Comparison of ENCODE assay signal across 30 cellular contexts in genomic region chr15:87312221-87312620, GRCh38.
"Had no signal": no experiment of that assay in that cellular context is flagged by ENCODE, and none has a peak within 500 bp of the region (broad histone marks: within the 10 kb centered on the region; RNA-seq: fewer than 3 reads in every experiment).

No MANE protein-coding gene starts in this region.

- H3K4me1 ChIP-seq: esophagus squamous epithelium, heart right ventricle, left lung, lower lobe of right lung, parathyroid adenoma, right atrium auricular region, spleen, testis, transverse colon had no signal

- ATAC-seq: activated CD4-positive, CD25-positive, alpha-beta regulatory T cell treated with anti-CD3 and anti-CD28 coated beads, Interleukin-2, amount 50 U/mL, for 24 hours; heart right ventricle; left lung; lower lobe of right lung; stimulated activated naive CD8-positive, alpha-beta T cell treated with anti-CD3 and anti-CD28 coated beads, Interleukin-15, Interleukin-2, amounts not matched to agents 100 U/mL and 50 U/mL, for 24 hours had no signal

- H3K27ac Mint-ChIP-seq: activated CD4-positive, alpha-beta memory T cell treated with anti-CD3 and anti-CD28 coated beads, Interleukin-2, amount 10 ng/mL, durations not matched to agents 7 days and 5 days; activated CD4-positive, alpha-beta T cell treated with anti-CD3 and anti-CD28 coated beads, Interleukin-2, amount 10 ng/mL, durations not matched to agents 24 days and 14 days; activated T-cell treated with anti-CD3 and anti-CD28 coated beads, Interleukin-2, amount 50 U/mL, for 24 hours; nephron; T-helper 1 cell treated with Interleukin-12 subunit alpha and Interleukin-12 subunit beta and Interleukin-4 antibody, amounts not matched to agents 30 μg/mL and 1 μg/mL, for 36 hours had no signal

- H3K36me3 ChIP-seq: esophagus squamous epithelium, heart right ventricle, left lung, lower lobe of right lung, right atrium auricular region, spleen, transverse colon had no signal

- H3K27me3 Mint-ChIP-seq: activated CD4-positive, alpha-beta memory T cell treated with anti-CD3 and anti-CD28 coated beads, Interleukin-2, amount 10 ng/mL, durations not matched to agents 7 days and 5 days; activated CD4-positive, alpha-beta T cell treated with anti-CD3 and anti-CD28 coated beads, Interleukin-2, amount 10 ng/mL, durations not matched to agents 24 days and 14 days; activated T-cell treated with anti-CD3 and anti-CD28 coated beads, Interleukin-2, amount 50 U/mL, for 24 hours had no signal

- H3K9me3 ChIP-seq: esophagus squamous epithelium, heart right ventricle, left lung, lower lobe of right lung, right atrium auricular region, spleen, testis, transverse colon had no signal

- DNase-seq: activated CD4-positive, alpha-beta memory T cell treated with anti-CD3 and anti-CD28 coated beads, Interleukin-2, amount 10 ng/mL, durations not matched to agents 7 days and 5 days; activated CD4-positive, alpha-beta T cell treated with anti-CD3 and anti-CD28 coated beads, Interleukin-2, amount 10 ng/mL, durations not matched to agents 24 days and 14 days; activated CD8-positive, alpha-beta memory T cell treated with anti-CD3 and anti-CD28 coated beads, Interleukin-2, amount 50 U/mL, for 48 hours; activated gamma-delta T cell; activated naive CD4-positive, alpha-beta T cell treated with anti-CD3 and anti-CD28 coated beads, Interleukin-2, amount 50 U/mL, for 16 hours; activated T-cell treated with anti-CD3 and anti-CD28 coated beads, Interleukin-2, amount 50 U/mL, for 24 hours; amniotic stem cell; central memory CD4-positive, alpha-beta T cell; dermis blood vessel endothelial cell; effector CD8-positive, alpha-beta T cell; esophagus squamous epithelium; foreskin melanocyte; heart right ventricle; kidney glomerular epithelial cell; left lung; lower lobe of right lung; mesendoderm; spleen; stimulated activated naive CD8-positive, alpha-beta T cell treated with anti-CD3 and anti-CD28 coated beads, Interleukin-15, Interleukin-2, amounts not matched to agents 100 U/mL and 50 U/mL, for 24 hours; SW 1271; T-helper 9 cell; testis; transverse colon had no signal

- H3K9ac ChIP-seq: parathyroid adenoma had no signal

- H2AFZ ChIP-seq: parathyroid adenoma had no signal

- H3K27ac ChIP-seq: epithelial cell of prostate, esophagus squamous epithelium, heart right ventricle, left lung, lower lobe of right lung, parathyroid adenoma, right atrium auricular region, spleen, testis, transverse colon, VCaP had no signal

- H3K9me3 Mint-ChIP-seq: activated CD4-positive, alpha-beta memory T cell treated with anti-CD3 and anti-CD28 coated beads, Interleukin-2, amount 10 ng/mL, durations not matched to agents 7 days and 5 days; activated CD4-positive, alpha-beta T cell treated with anti-CD3 and anti-CD28 coated beads, Interleukin-2, amount 10 ng/mL, durations not matched to agents 24 days and 14 days; activated T-cell treated with anti-CD3 and anti-CD28 coated beads, Interleukin-2, amount 50 U/mL, for 24 hours; nephron; T-helper 1 cell treated with Interleukin-12 subunit alpha and Interleukin-12 subunit beta and Interleukin-4 antibody, amounts not matched to agents 30 μg/mL and 1 μg/mL, for 36 hours had no signal

- H3K27me3 ChIP-seq: esophagus squamous epithelium, heart right ventricle, left lung, right atrium auricular region, spleen, testis, transverse colon had no signal

- H3K4me3 Mint-ChIP-seq: activated CD4-positive, alpha-beta memory T cell treated with anti-CD3 and anti-CD28 coated beads, Interleukin-2, amount 10 ng/mL, durations not matched to agents 7 days and 5 days; activated CD4-positive, alpha-beta T cell treated with anti-CD3 and anti-CD28 coated beads, Interleukin-2, amount 10 ng/mL, durations not matched to agents 24 days and 14 days; activated T-cell treated with anti-CD3 and anti-CD28 coated beads, Interleukin-2, amount 50 U/mL, for 24 hours; nephron; T-helper 1 cell treated with Interleukin-12 subunit alpha and Interleukin-12 subunit beta and Interleukin-4 antibody, amounts not matched to agents 30 μg/mL and 1 μg/mL, for 36 hours had no signal

- H3K4me3 ChIP-seq: esophagus squamous epithelium, heart right ventricle, left lung, lower lobe of right lung, right atrium auricular region, spleen, testis, transverse colon had no signal

- H3K79me2 ChIP-seq: parathyroid adenoma had no signal

- H3K4me1 Mint-ChIP-seq: activated CD4-positive, alpha-beta memory T cell treated with anti-CD3 and anti-CD28 coated beads, Interleukin-2, amount 10 ng/mL, durations not matched to agents 7 days and 5 days; activated CD4-positive, alpha-beta T cell treated with anti-CD3 and anti-CD28 coated beads, Interleukin-2, amount 10 ng/mL, durations not matched to agents 24 days and 14 days; nephron had no signal
